12 cellular contexts compared by ENCODE assay signal in genomic region chr19:1231729-1232128, GRCh38. TPM values are rescaled to one million over a fixed set of nuclear protein-coding genes. Genes with fewer than 3 reads are reported as not detected.
DNase-seq lines count a peak whose midpoint lies in the region; ATAC-seq and TF ChIP-seq lines count a peak whose summit lies in the region.
"Had no signal": no experiment of that assay in that cellular context is flagged by ENCODE, and none has a peak within 500 bp of the region (broad histone marks: within the 10 kb centered on the region; RNA-seq: fewer than 3 reads in every experiment).

No MANE protein-coding gene starts in this region.

- peaks cover 9% of the 10 kb centered on the region for H3K36me3 Mint-ChIP-seq in activated T-cell treated with anti-CD3 and anti-CD28 coated beads, Interleukin-2, amount 50 U/mL, for 24 hours (ENCODE audit: low read depth)
- H3K36me3 Mint-ChIP-seq: activated naive CD4-positive, alpha-beta T cell treated with anti-CD3 and anti-CD28 coated beads, Interleukin-2, amount 50 U/mL, for 72 hours; immature natural killer cell had no signal

- H3K27me3 Mint-ChIP-seq in activated T-cell treated with anti-CD3 and anti-CD28 coated beads, Interleukin-2, amount 50 U/mL, for 24 hours = no peaks in the 10 kb centered on the region

- H3K4me2 ChIP-seq in OCI-LY3 (ENCODE audit: low read length) = peak overlapping the region; percentile 48

- H3K9me3 ChIP-seq in OCI-LY3 (ENCODE audit: insufficient read depth, low read length) (no peaks in the 10 kb centered on the region), left lung (no peaks in the 10 kb centered on the region)

- H3K27ac ChIP-seq in 22Rv1 = peak overlapping the region; percentile 32; the same call in 1 of the 2 replicates
- H3K27ac ChIP-seq in OCI-LY3 (ENCODE audit: low read length) = peak overlapping the region; percentile 75
- no peak overlapping the region for H3K27ac ChIP-seq in left lung

- H3K9ac ChIP-seq in OCI-LY3 (ENCODE audit: low read length) = peak overlapping the region; percentile 29; the same call in 1 of the 2 replicates

- H3K4me3 ChIP-seq in OCI-LY3 (ENCODE audit: low read length) (peak overlapping the region; percentile 12; the same call in 1 of the 2 replicates), left lung (no peak overlapping the region)

- peak; percentile 82 for ATAC-seq in left lung

- H3K27me3 ChIP-seq in OCI-LY3 (ENCODE audit: low read depth, low read length) (no peaks in the 10 kb centered on the region), left lung (peaks cover 0 to 22% of the 10 kb centered on the region in 2 donors)

- no peak overlapping the region for H3K27ac Mint-ChIP-seq in activated T-cell treated with anti-CD3 and anti-CD28 coated beads, Interleukin-2, amount 50 U/mL, for 24 hours
- H3K27ac Mint-ChIP-seq: activated naive CD4-positive, alpha-beta T cell treated with anti-CD3 and anti-CD28 coated beads, Interleukin-2, amount 50 U/mL, for 72 hours had no signal

- H3K36me3 ChIP-seq in OCI-LY3 (replicated peaks; ENCODE audit: low read depth, low read length) (peaks cover 11% of the 10 kb centered on the region), left lung (peaks cover 0 to 17% of the 10 kb centered on the region in 2 donors)

- H3K4me1 ChIP-seq in OCI-LY3 (ENCODE audit: low read length) (peaks cover 24% of the 10 kb centered on the region), left lung (peaks cover 10 to 20% of the 10 kb centered on the region in 2 donors)

- TF ChIP-seq CTCF in 22Rv1 (IDR thresholded peaks at IDR 0.05) = no peak
- no peak for TF ChIP-seq CTCF in OCI-LY3 (IDR thresholded peaks at IDR 0.05; ENCODE audit: low read depth, low read length)
- no peak for TF ChIP-seq CTCF in left lung (IDR thresholded peaks at IDR 0.05)

- H4K20me1 ChIP-seq in OCI-LY3 (ENCODE audit: insufficient read depth, low read length) = no peaks in the 10 kb centered on the region

- peaks cover 3% of the 10 kb centered on the region for H3K4me1 Mint-ChIP-seq in activated T-cell treated with anti-CD3 and anti-CD28 coated beads, Interleukin-2, amount 50 U/mL, for 24 hours (ENCODE audit: low read depth)
- H3K4me1 Mint-ChIP-seq: immature natural killer cell had no signal

- no peak overlapping the region for H3K4me3 Mint-ChIP-seq in activated T-cell treated with anti-CD3 and anti-CD28 coated beads, Interleukin-2, amount 50 U/mL, for 24 hours
- H3K4me3 Mint-ChIP-seq: immature natural killer cell had no signal

- H3K79me2 ChIP-seq in OCI-LY3 (ENCODE audit: low read length) = no peaks in the 10 kb centered on the region

- H3K9me3 Mint-ChIP-seq in activated T-cell treated with anti-CD3 and anti-CD28 coated beads, Interleukin-2, amount 50 U/mL, for 24 hours = no peaks in the 10 kb centered on the region
- H3K9me3 Mint-ChIP-seq: activated naive CD4-positive, alpha-beta T cell treated with anti-CD3 and anti-CD28 coated beads, Interleukin-2, amount 50 U/mL, for 72 hours; immature natural killer cell had no signal

- peak in 1 of 2 donors; percentile 66 for DNase-seq in left lung
- DNase-seq in AML-193 (lab: John Stamatoyannopoulos, UW) = no peak
- no peak for DNase-seq in activated T-cell treated with anti-CD3 and anti-CD28 coated beads, Interleukin-2, amount 50 U/mL, for 24 hours
- no peak for DNase-seq in KG1 (lab: John Stamatoyannopoulos, UW)
- DNase-seq: activated CD4-positive, CD25-positive, alpha-beta regulatory T cell; activated CD8-positive, alpha-beta memory T cell treated with anti-CD3 and anti-CD28 coated beads, Interleukin-2, amount 50 U/mL, for 48 hours; central memory CD4-positive, alpha-beta T cell; immature natural killer cell; NCI-H226 had no signal

- intact Hi-C loops in left lung (cut with DNase I) = no loop called here

- no peak overlapping the region for H2AFZ ChIP-seq in OCI-LY3 (ENCODE audit: low read depth, low read length)

RNA-seq across cellular contexts. Expression of gene CBARP, which starts 6.1 kb away (rescaled TPM):
- 1 to 10 TPM in 1 of 2 donors, under 1 TPM in 1; 0.55 to 1.5 TPM for total RNA-seq in left lung

RNA-seq across cellular contexts. Expression of gene ATP5F1D, which starts 9.8 kb away (rescaled TPM):
- total RNA-seq in left lung = 100 to 1,000 TPM; 139 to 161 TPM

RNA-seq across cellular contexts. Expression of gene MIDN, which starts 16.7 kb away (rescaled TPM):
- 100 to 1,000 TPM in 1 of 2 donors, 10 to 100 TPM in 1; 87.4 to 115 TPM for total RNA-seq in left lung

RNA-seq across cellular contexts. Expression of gene STK11, which starts 26.2 kb away (rescaled TPM):
- 10 to 100 TPM; 42.6 to 52.0 TPM for total RNA-seq in left lung

RNA-seq across cellular contexts. Expression of gene CIRBP, which starts 37.4 kb away (rescaled TPM):
- 100 to 1,000 TPM; 220 to 235 TPM for total RNA-seq in left lung

Comparison
In these comparisons a context has a peak if more than half of its experiments do, and no peak if none do; other contexts are left out.
1. H3K27ac ChIP-seq: peak in 22Rv1 (single experiment) and OCI-LY3 (single experiment); none in left lung (0 of 2).